Comparison of ENCODE assay signal across 8 cellular contexts in the genomic region with DNA sequence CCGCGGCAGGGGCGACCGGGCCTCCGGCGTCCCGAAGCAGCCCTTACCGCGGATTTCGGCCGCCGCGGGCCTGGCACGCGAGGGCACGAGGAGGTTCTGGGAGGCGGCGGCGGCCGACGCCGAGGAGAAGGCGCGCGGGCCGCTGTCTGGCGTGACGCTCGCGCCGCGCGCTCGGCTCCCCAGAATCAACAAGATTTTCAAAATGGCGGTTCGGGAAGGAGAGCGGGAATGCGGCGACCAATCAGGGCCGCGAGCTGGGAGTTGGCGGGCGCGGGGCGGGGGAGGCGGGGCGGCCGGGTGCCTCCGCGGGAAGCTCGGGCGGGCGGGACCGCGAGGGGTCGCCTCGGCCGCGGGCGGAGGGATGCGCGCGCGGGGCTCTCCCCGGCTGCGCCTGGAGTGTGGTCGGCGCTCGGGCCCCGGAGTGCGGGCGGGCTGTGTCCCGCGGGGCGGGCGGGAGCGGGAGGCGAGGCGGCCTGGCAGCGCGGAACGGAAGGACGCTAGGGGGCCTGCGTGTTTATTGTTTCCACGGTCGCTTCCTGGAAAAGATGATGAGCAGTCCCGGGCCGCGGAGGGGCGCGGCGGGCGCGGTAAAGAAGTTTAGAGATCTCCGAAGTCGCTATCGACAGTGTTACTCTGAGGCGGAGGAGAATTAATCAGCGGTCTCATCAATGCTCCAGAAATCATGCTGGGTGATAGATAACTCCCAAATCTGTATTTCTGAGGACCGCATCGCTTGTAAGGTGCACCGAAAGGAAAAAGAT. TPM values are rescaled to one million over a fixed set of nuclear protein-coding genes. Genes with fewer than 3 reads are reported as not detected.
A peak's percentile ranks its signal among the peaks of the same experiment; 100 is the strongest.
DNase-seq lines count a peak whose midpoint lies in the region; ATAC-seq and TF ChIP-seq lines count a peak whose summit lies in the region.

A gene with protein sequence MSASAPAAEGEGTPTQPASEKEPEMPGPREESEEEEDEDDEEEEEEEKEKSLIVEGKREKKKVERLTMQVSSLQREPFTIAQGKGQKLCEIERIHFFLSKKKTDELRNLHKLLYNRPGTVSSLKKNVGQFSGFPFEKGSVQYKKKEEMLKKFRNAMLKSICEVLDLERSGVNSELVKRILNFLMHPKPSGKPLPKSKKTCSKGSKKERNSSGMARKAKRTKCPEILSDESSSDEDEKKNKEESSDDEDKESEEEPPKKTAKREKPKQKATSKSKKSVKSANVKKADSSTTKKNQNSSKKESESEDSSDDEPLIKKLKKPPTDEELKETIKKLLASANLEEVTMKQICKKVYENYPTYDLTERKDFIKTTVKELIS (minus strand): TSS at position 193 of the 761 bp plus-strand sequence. CDS start 543 bp downstream, outside the sequence.

- H2AFZ ChIP-seq in GM23338 = peak within 1 kb of the TSS; percentile 93

- H3K27me3 Mint-ChIP-seq in GM23338 (ENCODE audit: insufficient read depth, low read depth, poor library complexity) = peaks cover 11% of the 10 kb centered on the region
- H3K27me3 Mint-ChIP-seq in activated T-helper 2 cell treated with anti-CD3 and anti-CD28 coated beads, Interferon-gamma antibody, Interleukin-2, Interleukin-4, amounts not matched to agents 10 μg/mL and 5 μg/mL and 100 μg/mL, durations not matched to agents 14 hours and 24 hours and 36 hours (ENCODE audit: low read depth) = no peaks in the 10 kb centered on the region
- no peaks in the 10 kb centered on the region for H3K27me3 Mint-ChIP-seq in natural killer cell treated with Interleukin-12 subunit alpha and Interleukin-12 subunit beta and Interleukin-15 and Interleukin-18, amount 100 ng/mL, for 72 hours

- H3K79me2 ChIP-seq in GM23338 (replicated peaks; ENCODE audit: insufficient read depth) = peaks cover 45% of the 10 kb centered on the region

- H3K36me3 ChIP-seq in GM23338 (ENCODE audit: insufficient read depth) = peaks cover under 1% of the 10 kb centered on the region; the same call in 1 of the 2 replicates

- POLR2A ChIA-PET in RWPE1 (lab: Yijun Ruan, JAX; ENCODE audit: low non-redundant PET) = interaction anchor here (1.3 kb wide), 1 partner anchor 123 kb away, joined by 3 read pairs; the partner anchor contains the start of gene RNF144B

- H3K4me2 ChIP-seq in GM23338 = peak within 1 kb of the TSS; percentile 93

- H3K4me3 ChIP-seq in GM23338 (peak within 1 kb of the TSS; percentile 97), LNCaP clone FGC (ENCODE audit: low read depth, low read length) (peak within 1 kb of the TSS; percentile 95), fibroblast of pulmonary artery (replicated peaks; ENCODE audit: low read depth, low read length) (peak within 1 kb of the TSS; percentile 91)

- 0 out of 2 replicates have a peak, but pooled peaks cover 6% of the 10 kb centered on the region for H3F3A ChIP-seq in GM23338 (replicated peaks; ENCODE audit: low read depth)

- ATAC-seq in GM23338 = peak; percentile 78
- peak; percentile 84 to 90 for ATAC-seq in natural killer cell treated with Interleukin-12 subunit alpha and Interleukin-12 subunit beta and Interleukin-15 and Interleukin-18, amount 100 ng/mL, for 72 hours

- H3K36me3 Mint-ChIP-seq in GM23338 (ENCODE audit: low read depth) = peaks cover 54% of the 10 kb centered on the region
- peaks cover 49% of the 10 kb centered on the region for H3K36me3 Mint-ChIP-seq in activated T-helper 2 cell treated with anti-CD3 and anti-CD28 coated beads, Interferon-gamma antibody, Interleukin-2, Interleukin-4, amounts not matched to agents 10 μg/mL and 5 μg/mL and 100 μg/mL, durations not matched to agents 14 hours and 24 hours and 36 hours (ENCODE audit: low read depth)
- peaks cover 13% of the 10 kb centered on the region for H3K36me3 Mint-ChIP-seq in natural killer cell treated with Interleukin-12 subunit alpha and Interleukin-12 subunit beta and Interleukin-15 and Interleukin-18, amount 100 ng/mL, for 72 hours

- TF ChIP-seq CTCF in GM23338 (conservative IDR thresholded peaks at IDR 0.05; ENCODE audit: low read depth in 2 of 2) = peak; percentile 13 to 35; a peak in 1 of 4 replicates
- peak; percentile 68 for TF ChIP-seq CTCF in LNCaP clone FGC (IDR thresholded peaks at IDR 0.05; ENCODE audit: control insufficient read depth, extremely low read depth, insufficient read depth)
- peak; percentile 68 for TF ChIP-seq CTCF in RWPE1 (conservative IDR thresholded peaks at IDR 0.05; ENCODE audit: low read depth)
- TF ChIP-seq CTCF in fibroblast of pulmonary artery (IDR thresholded peaks at IDR 0.05; ENCODE audit: low read length, missing control alignments) = peak; percentile 32

- CTCF ChIA-PET in RWPE1 (lab: Yijun Ruan, JAX) = interaction anchor here (0.5 to 1.5 kb wide), 3 partner anchors 59 to 237 kb away, joined by 3 to 5 read pairs (median 5); no protein-coding TSS in a partner anchor

- peaks cover 14% of the 10 kb centered on the region for H3K9me3 Mint-ChIP-seq in GM23338
- H3K9me3 Mint-ChIP-seq in activated T-helper 2 cell treated with anti-CD3 and anti-CD28 coated beads, Interferon-gamma antibody, Interleukin-2, Interleukin-4, amounts not matched to agents 10 μg/mL and 5 μg/mL and 100 μg/mL, durations not matched to agents 14 hours and 24 hours and 36 hours = peaks cover 5% of the 10 kb centered on the region
- H3K9me3 Mint-ChIP-seq in natural killer cell treated with Interleukin-12 subunit alpha and Interleukin-12 subunit beta and Interleukin-15 and Interleukin-18, amount 100 ng/mL, for 72 hours = no peaks in the 10 kb centered on the region

- DNase-seq in Daoy (ENCODE audit: low read depth) = peak; percentile 94
- peak; percentile 94 for DNase-seq in GM23338 (ENCODE audit: low spot score)
- DNase-seq in LNCaP clone FGC (ENCODE audit: low read depth) = no peak
- DNase-seq in RWPE1 (ENCODE audit: low spot score) = peak; percentile 86
- peak; percentile 82 for DNase-seq in activated T-helper 2 cell treated with anti-CD3 and anti-CD28 coated beads, Interferon-gamma antibody, Interleukin-2, Interleukin-4, amounts not matched to agents 10 μg/mL and 5 μg/mL and 100 μg/mL, durations not matched to agents 14 hours and 24 hours and 36 hours (ENCODE audit: low spot score)
- peak; percentile 82 for DNase-seq in fibroblast of pulmonary artery (ENCODE audit: low read depth)
- peak; percentile 91 for DNase-seq in natural killer cell treated with Interleukin-12 subunit alpha and Interleukin-12 subunit beta and Interleukin-15 and Interleukin-18, amount 100 ng/mL, for 72 hours (ENCODE audit: low spot score)
- peak; percentile 80 for DNase-seq in stimulated activated naive CD4-positive, alpha-beta T cell treated with Interleukin-2 at 50 U/mL for 16 hours (lab: John Stamatoyannopoulos, UW)

- H3K4me1 ChIP-seq in GM23338 (ENCODE audit: insufficient read depth) = peaks cover 35% of the 10 kb centered on the region

- H3K27ac Mint-ChIP-seq in GM23338 = peak within 1 kb of the TSS; percentile 93
- peak within 1 kb of the TSS; percentile 97 for H3K27ac Mint-ChIP-seq in activated T-helper 2 cell treated with anti-CD3 and anti-CD28 coated beads, Interferon-gamma antibody, Interleukin-2, Interleukin-4, amounts not matched to agents 10 μg/mL and 5 μg/mL and 100 μg/mL, durations not matched to agents 14 hours and 24 hours and 36 hours
- H3K27ac Mint-ChIP-seq in natural killer cell treated with Interleukin-12 subunit alpha and Interleukin-12 subunit beta and Interleukin-15 and Interleukin-18, amount 100 ng/mL, for 72 hours = peak within 1 kb of the TSS; percentile 97 to 98

- peak within 1 kb of the TSS; percentile 92 for H3K4me3 Mint-ChIP-seq in GM23338
- H3K4me3 Mint-ChIP-seq in activated T-helper 2 cell treated with anti-CD3 and anti-CD28 coated beads, Interferon-gamma antibody, Interleukin-2, Interleukin-4, amounts not matched to agents 10 μg/mL and 5 μg/mL and 100 μg/mL, durations not matched to agents 14 hours and 24 hours and 36 hours (ENCODE audit: low read depth) = peak within 1 kb of the TSS; percentile 98
- H3K4me3 Mint-ChIP-seq in natural killer cell treated with Interleukin-12 subunit alpha and Interleukin-12 subunit beta and Interleukin-15 and Interleukin-18, amount 100 ng/mL, for 72 hours = peak within 1 kb of the TSS; percentile 99

- H3K4me1 Mint-ChIP-seq in GM23338 = peaks cover 35% of the 10 kb centered on the region
- H3K4me1 Mint-ChIP-seq in activated T-helper 2 cell treated with anti-CD3 and anti-CD28 coated beads, Interferon-gamma antibody, Interleukin-2, Interleukin-4, amounts not matched to agents 10 μg/mL and 5 μg/mL and 100 μg/mL, durations not matched to agents 14 hours and 24 hours and 36 hours (ENCODE audit: low read depth) = peaks cover 38% of the 10 kb centered on the region
- peaks cover 43 to 51% of the 10 kb centered on the region in 2 donors for H3K4me1 Mint-ChIP-seq in natural killer cell treated with Interleukin-12 subunit alpha and Interleukin-12 subunit beta and Interleukin-15 and Interleukin-18, amount 100 ng/mL, for 72 hours (ENCODE audit: low read depth in 2 of 2)

- H4K20me1 ChIP-seq in GM23338 (replicated peaks; ENCODE audit: insufficient read depth) = peaks cover 28% of the 10 kb centered on the region

- H3K27ac ChIP-seq in GM23338 (ENCODE audit: low read depth) = peak within 1 kb of the TSS; percentile 94
- H3K27ac ChIP-seq in RWPE1 = peak within 1 kb of the TSS; percentile 92

- H3K9me2 ChIP-seq in GM23338 (ENCODE audit: insufficient read depth) = no peaks in the 10 kb centered on the region

- H3K27me3 ChIP-seq in GM23338 (ENCODE audit: insufficient read depth) = peaks cover 7% of the 10 kb centered on the region; the same call in 1 of the 2 replicates

- intact Hi-C loops in activated T-helper 2 cell treated with anti-CD3 and anti-CD28 coated beads, Interferon-gamma antibody, Interleukin-2, Interleukin-4, amounts not matched to agents 10 μg/mL and 5 μg/mL and 100 μg/mL, durations not matched to agents 14 hours and 24 hours and 36 hours (cut with micrococcal nuclease) = loop anchor here (1.0 to 5.0 kb wide), 3 partner anchors 245 to 558 kb away; partner anchors contain the start of genes KIF13A and NUP153

TF ChIP-seq in GM23338, 12 proteins besides CTCF, POLR2A, EP300 and RAD21 (continues in another document):
- no peak for TF ChIP-seq STAT1 (IDR thresholded peaks at IDR 0.05; ENCODE audit: unreplicated experiment)

RNA-seq across cellular contexts. Expression of the gene that starts here (rescaled TPM):
- 320 and 481 TPM in 2 replicates for total RNA-seq in Daoy (2014; rRNA removed; shearing (Covaris generic))
- total RNA-seq in GM23338 (2014; rRNA removed; shearing (Covaris generic)) = 213 and 218 TPM in 2 replicates
- polyA plus RNA-seq in GM23338 (2016; fragmentation: Nextera tagmentation; extraction: Ambion mirVana) = 516 and 582 TPM in 2 replicates
- 182 and 198 TPM in 2 replicates for total RNA-seq in activated T-helper 2 cell treated with anti-CD3 and anti-CD28 coated beads, Interferon-gamma antibody, Interleukin-2, Interleukin-4, amounts not matched to agents 10 μg/mL and 5 μg/mL and 100 μg/mL, durations not matched to agents 14 hours and 24 hours and 36 hours
- 100 to 1,000 TPM; 105 to 152 TPM for total RNA-seq in natural killer cell treated with Interleukin-12 subunit alpha and Interleukin-12 subunit beta and Interleukin-15 and Interleukin-18, amount 100 ng/mL, for 72 hours
